ENCODE assay signal across 33 cellular contexts in the genomic region with DNA sequence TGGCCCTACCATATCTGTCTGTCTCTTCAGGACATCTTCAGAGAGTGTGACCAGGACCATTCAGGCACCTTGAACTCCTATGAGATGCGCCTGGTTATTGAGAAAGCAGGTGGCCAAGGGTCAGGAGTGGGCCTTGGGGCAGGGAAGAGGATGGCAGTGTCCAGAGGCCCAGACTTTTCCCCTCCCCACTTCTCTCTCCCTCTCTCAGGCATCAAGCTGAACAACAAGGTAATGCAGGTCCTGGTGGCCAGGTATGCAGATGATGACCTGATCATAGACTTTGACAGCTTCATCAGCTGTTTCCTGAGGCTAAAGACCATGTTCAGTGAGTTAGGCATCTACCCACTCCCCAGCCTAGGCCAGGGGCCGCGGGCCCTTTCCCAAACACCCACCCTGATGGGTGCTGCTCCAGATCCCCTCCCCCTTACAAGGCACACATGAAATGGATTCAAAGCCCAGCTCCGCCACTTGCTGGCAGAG. TPM values are rescaled to one million over a fixed set of nuclear protein-coding genes. Genes with fewer than 3 reads are reported as not detected.
"Had no signal": no experiment of that assay in that cellular context is flagged by ENCODE, and none has a peak within 500 bp of the region (broad histone marks: within the 10 kb centered on the region; RNA-seq: fewer than 3 reads in every experiment).

No MANE protein-coding gene starts in this region.

- H3K4me3 ChIP-seq: adrenal gland, body of pancreas, esophagus muscularis mucosa, gastrocnemius medialis had no signal

- H3K27ac ChIP-seq: adrenal gland, body of pancreas, esophagus muscularis mucosa, foreskin keratinocyte, gastrocnemius medialis had no signal

- H3K27me3 Mint-ChIP-seq: activated CD4-positive, alpha-beta T cell treated with anti-CD3 and anti-CD28 coated beads for 36 hours; activated naive CD4-positive, alpha-beta T cell treated with anti-CD3 and anti-CD28 coated beads, Interleukin-2, amount 50 U/mL, for 24 hours; activated naive CD8-positive, alpha-beta T cell treated with anti-CD3 and anti-CD28 coated beads for 36 hours had no signal

- H3K27me3 ChIP-seq: adrenal gland, body of pancreas, esophagus muscularis mucosa, foreskin keratinocyte, gastrocnemius medialis had no signal

- ATAC-seq: activated CD4-positive, alpha-beta T cell treated with anti-CD3 and anti-CD28 coated beads for 36 hours; activated CD8-positive, alpha-beta memory T cell treated with anti-CD3 and anti-CD28 coated beads, Interleukin-2, amount 10 ng/mL, durations not matched to agents 7 days and 5 days; activated CD8-positive, alpha-beta T cell treated with anti-CD3 and anti-CD28 coated beads, Interleukin-2, amount 10 ng/mL, durations not matched to agents 7 days and 5 days; activated naive CD8-positive, alpha-beta T cell treated with anti-CD3 and anti-CD28 coated beads, Interleukin-2, amount 50 U/mL, for 24 hours; body of pancreas; effector memory CD8-positive, alpha-beta T cell; foreskin keratinocyte; gastrocnemius medialis had no signal

- H3K27ac Mint-ChIP-seq: activated CD4-positive, alpha-beta memory T cell treated with anti-CD3 and anti-CD28 coated beads for 36 hours; activated CD4-positive, alpha-beta T cell treated with anti-CD3 and anti-CD28 coated beads for 36 hours; activated CD4-positive, alpha-beta T cell treated with anti-CD3 and anti-CD28 coated beads, Interleukin-2, amount 10 ng/mL, durations not matched to agents 24 days and 14 days; activated CD8-positive, alpha-beta memory T cell treated with anti-CD3 and anti-CD28 coated beads, Interleukin-2, amount 10 ng/mL, durations not matched to agents 7 days and 5 days; activated CD8-positive, alpha-beta T cell treated with anti-CD3 and anti-CD28 coated beads, Interleukin-2, amount 10 ng/mL, durations not matched to agents 7 days and 5 days; activated naive CD4-positive, alpha-beta T cell treated with anti-CD3 and anti-CD28 coated beads for 36 hours; activated naive CD4-positive, alpha-beta T cell treated with anti-CD3 and anti-CD28 coated beads, Interleukin-2, amount 50 U/mL, for 24 hours; activated naive CD8-positive, alpha-beta T cell treated with anti-CD3 and anti-CD28 coated beads for 36 hours; activated naive CD8-positive, alpha-beta T cell treated with anti-CD3 and anti-CD28 coated beads, Interleukin-2, amount 50 U/mL, for 24 hours; activated T-helper 1 cell treated with anti-CD3 and anti-CD28 coated beads, Interleukin-12 subunit alpha, Interleukin-12 subunit beta, Interleukin-2, Interleukin-4 antibody, amounts not matched to agents 30 ng/mL and 10 ng/mL and 1 ng/mL, durations not matched to agents 14 hours and 24 hours and 36 hours; activated T-helper 2 cell treated with anti-CD3 and anti-CD28 coated beads, Interferon-gamma antibody, Interleukin-2, Interleukin-4, amounts not matched to agents 10 μg/mL and 5 μg/mL and 100 μg/mL, durations not matched to agents 14 hours and 24 hours and 36 hours; effector memory CD8-positive, alpha-beta T cell had no signal

- H3K4me1 ChIP-seq: body of pancreas, gastrocnemius medialis had no signal

- DNase-seq: activated CD4-positive, alpha-beta memory T cell treated with anti-CD3 and anti-CD28 coated beads for 36 hours; activated CD4-positive, alpha-beta T cell treated with anti-CD3 and anti-CD28 coated beads for 36 hours; activated CD4-positive, alpha-beta T cell treated with anti-CD3 and anti-CD28 coated beads, Interleukin-2, amount 10 ng/mL, durations not matched to agents 24 days and 14 days; activated CD4-positive, CD25-positive, alpha-beta regulatory T cell; activated CD4-positive, CD25-positive, alpha-beta regulatory T cell treated with anti-CD3 and anti-CD28 coated beads, Interleukin-2, amount 50 U/mL, for 72 hours; activated CD8-positive, alpha-beta memory T cell treated with anti-CD3 and anti-CD28 coated beads, Interleukin-2, amount 10 ng/mL, durations not matched to agents 7 days and 5 days; activated CD8-positive, alpha-beta memory T cell treated with anti-CD3 and anti-CD28 coated beads, Interleukin-2, amount 50 U/mL, for 4 hours; activated CD8-positive, alpha-beta T cell treated with anti-CD3 and anti-CD28 coated beads, Interleukin-2, amount 10 ng/mL, durations not matched to agents 7 days and 5 days; activated effector memory CD4-positive, alpha-beta T cell treated with anti-CD3 and anti-CD28 coated beads, Interleukin-2, amount 50 U/mL, for 16 hours; activated naive CD4-positive, alpha-beta T cell treated with anti-CD3 and anti-CD28 coated beads for 36 hours; activated naive CD8-positive, alpha-beta T cell treated with anti-CD3 and anti-CD28 coated beads for 36 hours; activated naive CD8-positive, alpha-beta T cell treated with anti-CD3 and anti-CD28 coated beads, Interleukin-2, amount 50 U/mL, for 24 hours; activated T-cell treated with anti-CD3 and anti-CD28 coated beads, Interleukin-2, amount 50 U/mL, for 1 hour; activated T-cell treated with anti-CD3 and anti-CD28 coated beads, Interleukin-2, amount 50 U/mL, for 48 hours; adrenal gland; amygdala; body of pancreas; caudate nucleus; cortex of kidney; dermis blood vessel endothelial cell; effector CD4-positive, alpha-beta T cell; effector memory CD8-positive, alpha-beta T cell; erythroblast; foreskin keratinocyte; gastrocnemius medialis; T-helper 2 cell had no signal

- H3K9me3 Mint-ChIP-seq: activated CD4-positive, alpha-beta memory T cell treated with anti-CD3 and anti-CD28 coated beads for 36 hours; activated CD4-positive, alpha-beta T cell treated with anti-CD3 and anti-CD28 coated beads, Interleukin-2, amount 10 ng/mL, durations not matched to agents 24 days and 14 days; activated naive CD4-positive, alpha-beta T cell treated with anti-CD3 and anti-CD28 coated beads for 36 hours; activated naive CD4-positive, alpha-beta T cell treated with anti-CD3 and anti-CD28 coated beads, Interleukin-2, amount 50 U/mL, for 24 hours; activated naive CD8-positive, alpha-beta T cell treated with anti-CD3 and anti-CD28 coated beads for 36 hours; activated naive CD8-positive, alpha-beta T cell treated with anti-CD3 and anti-CD28 coated beads, Interleukin-2, amount 50 U/mL, for 24 hours; activated T-helper 1 cell treated with anti-CD3 and anti-CD28 coated beads, Interleukin-12 subunit alpha, Interleukin-12 subunit beta, Interleukin-2, Interleukin-4 antibody, amounts not matched to agents 30 ng/mL and 10 ng/mL and 1 ng/mL, durations not matched to agents 14 hours and 24 hours and 36 hours; activated T-helper 2 cell treated with anti-CD3 and anti-CD28 coated beads, Interferon-gamma antibody, Interleukin-2, Interleukin-4, amounts not matched to agents 10 μg/mL and 5 μg/mL and 100 μg/mL, durations not matched to agents 14 hours and 24 hours and 36 hours; effector memory CD8-positive, alpha-beta T cell had no signal

- H3K36me3 ChIP-seq: adrenal gland, esophagus muscularis mucosa, gastrocnemius medialis had no signal

- H3K4me3 Mint-ChIP-seq: activated CD4-positive, alpha-beta memory T cell treated with anti-CD3 and anti-CD28 coated beads for 36 hours; activated CD4-positive, alpha-beta T cell treated with anti-CD3 and anti-CD28 coated beads for 36 hours; activated CD4-positive, alpha-beta T cell treated with anti-CD3 and anti-CD28 coated beads, Interleukin-2, amount 10 ng/mL, durations not matched to agents 24 days and 14 days; activated CD8-positive, alpha-beta memory T cell treated with anti-CD3 and anti-CD28 coated beads, Interleukin-2, amount 10 ng/mL, durations not matched to agents 7 days and 5 days; activated CD8-positive, alpha-beta T cell treated with anti-CD3 and anti-CD28 coated beads, Interleukin-2, amount 10 ng/mL, durations not matched to agents 7 days and 5 days; activated naive CD4-positive, alpha-beta T cell treated with anti-CD3 and anti-CD28 coated beads for 36 hours; activated naive CD4-positive, alpha-beta T cell treated with anti-CD3 and anti-CD28 coated beads, Interleukin-2, amount 50 U/mL, for 24 hours; activated naive CD8-positive, alpha-beta T cell treated with anti-CD3 and anti-CD28 coated beads for 36 hours; activated naive CD8-positive, alpha-beta T cell treated with anti-CD3 and anti-CD28 coated beads, Interleukin-2, amount 50 U/mL, for 24 hours; activated T-helper 1 cell treated with anti-CD3 and anti-CD28 coated beads, Interleukin-12 subunit alpha, Interleukin-12 subunit beta, Interleukin-2, Interleukin-4 antibody, amounts not matched to agents 30 ng/mL and 10 ng/mL and 1 ng/mL, durations not matched to agents 14 hours and 24 hours and 36 hours; effector memory CD8-positive, alpha-beta T cell had no signal

- H3K9me3 ChIP-seq: adrenal gland, body of pancreas, esophagus muscularis mucosa, gastrocnemius medialis had no signal

- H3K36me3 Mint-ChIP-seq: activated CD4-positive, alpha-beta memory T cell treated with anti-CD3 and anti-CD28 coated beads for 36 hours; activated CD8-positive, alpha-beta memory T cell treated with anti-CD3 and anti-CD28 coated beads, Interleukin-2, amount 10 ng/mL, durations not matched to agents 7 days and 5 days; activated naive CD4-positive, alpha-beta T cell treated with anti-CD3 and anti-CD28 coated beads, Interleukin-2, amount 50 U/mL, for 24 hours; activated naive CD8-positive, alpha-beta T cell treated with anti-CD3 and anti-CD28 coated beads for 36 hours had no signal

RNA-seq across cellular contexts. Expression of a gene that starts 24.3 kb away (rescaled TPM):
- total RNA-seq: activated CD8-positive, alpha-beta memory T cell treated with anti-CD3 and anti-CD28 coated beads for 36 hours; activated CD8-positive, alpha-beta memory T cell treated with anti-CD3 and anti-CD28 coated beads, Interleukin-2, amount 10 ng/mL, durations not matched to agents 7 days and 5 days; activated naive CD4-positive, alpha-beta T cell treated with anti-CD3 and anti-CD28 coated beads for 36 hours; activated T-helper 1 cell treated with anti-CD3 and anti-CD28 coated beads, Interleukin-12 subunit alpha, Interleukin-12 subunit beta, Interleukin-2, Interleukin-4 antibody, amounts not matched to agents 30 ng/mL and 10 ng/mL and 1 ng/mL, durations not matched to agents 14 hours and 24 hours and 36 hours; foreskin keratinocyte; T-helper 1 cell treated with Interleukin-12 subunit alpha and Interleukin-12 subunit beta and Interleukin-4 antibody, amounts not matched to agents 30 ng/mL and 1 ng/mL, for 36 hours had no signal
- polyA plus RNA-seq: foreskin keratinocyte had no signal

RNA-seq across cellular contexts. Expression of a gene that starts 33.8 kb away (rescaled TPM):
- total RNA-seq: activated CD4-positive, alpha-beta memory T cell treated with anti-CD3 and anti-CD28 coated beads for 36 hours; activated CD4-positive, alpha-beta T cell treated with anti-CD3 and anti-CD28 coated beads for 36 hours; activated CD4-positive, alpha-beta T cell treated with anti-CD3 and anti-CD28 coated beads, Interleukin-2, amount 10 ng/mL, durations not matched to agents 24 days and 14 days; activated CD8-positive, alpha-beta memory T cell treated with anti-CD3 and anti-CD28 coated beads for 36 hours; activated CD8-positive, alpha-beta memory T cell treated with anti-CD3 and anti-CD28 coated beads, Interleukin-2, amount 10 ng/mL, durations not matched to agents 7 days and 5 days; activated CD8-positive, alpha-beta T cell treated with anti-CD3 and anti-CD28 coated beads, Interleukin-2, amount 10 ng/mL, durations not matched to agents 7 days and 5 days; activated naive CD4-positive, alpha-beta T cell treated with anti-CD3 and anti-CD28 coated beads for 36 hours; activated naive CD8-positive, alpha-beta T cell treated with anti-CD3 and anti-CD28 coated beads for 36 hours; activated T-helper 1 cell treated with anti-CD3 and anti-CD28 coated beads, Interleukin-12 subunit alpha, Interleukin-12 subunit beta, Interleukin-2, Interleukin-4 antibody, amounts not matched to agents 30 ng/mL and 10 ng/mL and 1 ng/mL, durations not matched to agents 14 hours and 24 hours and 36 hours; activated T-helper 2 cell treated with anti-CD3 and anti-CD28 coated beads, Interferon-gamma antibody, Interleukin-2, Interleukin-4, amounts not matched to agents 10 μg/mL and 5 μg/mL and 100 μg/mL, durations not matched to agents 14 hours and 24 hours and 36 hours; chondrocyte; dermis blood vessel endothelial cell; esophagus muscularis mucosa; foreskin keratinocyte; gastrocnemius medialis; T-helper 1 cell treated with Interleukin-12 subunit alpha and Interleukin-12 subunit beta and Interleukin-4 antibody, amounts not matched to agents 30 ng/mL and 1 ng/mL, for 36 hours had no signal
- polyA plus RNA-seq: foreskin keratinocyte had no signal
